Comparison of ENCODE assay signal across 35 cellular contexts in genomic region chr6:123497025-123497424, GRCh38.
"Had no signal": no experiment of that assay in that cellular context is flagged by ENCODE, and none has a peak within 500 bp of the region (broad histone marks: within the 10 kb centered on the region; RNA-seq: fewer than 3 reads in every experiment).

No MANE protein-coding gene starts in this region.

- H3K36me3 ChIP-seq: MG63 had no signal

- H3K9me3 ChIP-seq: MG63 had no signal

- H3K27me3 ChIP-seq: MG63 had no signal

- DNase-seq: Karpas-422, Kasumi-1, MG63, MM.1S, MV-4-11, NCI-H1048, NCI-H1092, NCI-H1092 treated with DMSO at 0.1 percent for 48 hours, NCI-H1105, NCI-H1105 treated with DMSO at 0.1 percent for 48 hours, NCI-H1417, NCI-H1417 treated with DMSO at 0.1 percent for 48 hours, NCI-H1436, NCI-H1436 treated with DMSO at 0.1 percent for 48 hours, NCI-H146, NCI-H1694, NCI-H1694 treated with DMSO at 0.1 percent for 48 hours, NCI-H187, NCI-H187 treated with DMSO at 0.1 percent for 48 hours, NCI-H1930, NCI-H2029, NCI-H2029 treated with DMSO at 0.1 percent for 48 hours, NCI-H2081, NCI-H2081 treated with DMSO at 0.1 percent for 48 hours, NCI-H2107, NCI-H2171, NCI-H2171 treated with DMSO at 0.1 percent for 48 hours, NCI-H2227 treated with DMSO at 0.1 percent for 48 hours, NCI-H226, NCI-H345, NCI-H446, NCI-H446 treated with DMSO at 0.1 percent for 48 hours, NCI-H510A, NCI-H510A treated with DMSO at 0.1 percent for 48 hours, NCI-H524 had no signal

- H3K4me3 ChIP-seq: MG63 had no signal
